ENCODE assay signal across 1 cellular context in the genomic region with DNA sequence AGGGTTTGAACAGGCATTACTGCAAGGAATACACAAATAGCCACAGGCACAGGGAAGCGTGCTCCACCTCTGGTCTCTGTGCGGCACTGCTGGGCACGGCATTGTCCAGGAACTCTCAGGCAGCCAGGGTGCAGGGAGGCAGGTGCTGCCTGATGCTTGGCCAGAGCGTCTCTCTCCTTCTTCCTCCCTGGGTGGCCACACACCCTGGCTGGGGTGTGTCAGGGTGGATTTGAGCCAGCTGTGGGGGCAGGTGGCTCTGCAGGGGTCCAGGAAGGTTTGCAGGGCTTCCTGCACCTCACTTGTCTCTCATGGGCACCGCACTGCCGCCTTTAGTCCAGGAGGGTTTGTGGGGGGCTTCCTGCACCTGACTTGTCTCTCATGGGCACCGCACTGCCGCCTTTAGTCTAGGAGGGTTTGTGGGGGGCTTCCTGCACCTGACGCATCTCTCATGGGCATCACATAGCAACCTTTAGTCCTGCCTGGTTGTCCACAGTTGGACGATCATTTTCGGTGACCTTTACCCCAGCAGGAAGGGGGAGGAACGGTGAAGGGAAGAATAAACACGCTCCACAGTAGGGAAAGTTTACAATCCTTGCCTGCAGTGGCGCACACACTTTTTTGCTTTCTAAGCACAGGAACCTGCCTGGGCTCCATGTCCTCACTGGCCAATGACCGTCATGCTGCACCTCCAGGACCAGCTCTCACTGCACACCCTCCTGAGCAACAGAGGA.
TF ChIP-seq lines count a peak whose summit lies in the region.

No MANE protein-coding gene starts in this region.

TF ChIP-seq in HepG2, 621 proteins besides CTCF, POLR2A, EP300 and RAD21 (continued from another document and continues in another):
- TF ChIP-seq, protein P1, sequence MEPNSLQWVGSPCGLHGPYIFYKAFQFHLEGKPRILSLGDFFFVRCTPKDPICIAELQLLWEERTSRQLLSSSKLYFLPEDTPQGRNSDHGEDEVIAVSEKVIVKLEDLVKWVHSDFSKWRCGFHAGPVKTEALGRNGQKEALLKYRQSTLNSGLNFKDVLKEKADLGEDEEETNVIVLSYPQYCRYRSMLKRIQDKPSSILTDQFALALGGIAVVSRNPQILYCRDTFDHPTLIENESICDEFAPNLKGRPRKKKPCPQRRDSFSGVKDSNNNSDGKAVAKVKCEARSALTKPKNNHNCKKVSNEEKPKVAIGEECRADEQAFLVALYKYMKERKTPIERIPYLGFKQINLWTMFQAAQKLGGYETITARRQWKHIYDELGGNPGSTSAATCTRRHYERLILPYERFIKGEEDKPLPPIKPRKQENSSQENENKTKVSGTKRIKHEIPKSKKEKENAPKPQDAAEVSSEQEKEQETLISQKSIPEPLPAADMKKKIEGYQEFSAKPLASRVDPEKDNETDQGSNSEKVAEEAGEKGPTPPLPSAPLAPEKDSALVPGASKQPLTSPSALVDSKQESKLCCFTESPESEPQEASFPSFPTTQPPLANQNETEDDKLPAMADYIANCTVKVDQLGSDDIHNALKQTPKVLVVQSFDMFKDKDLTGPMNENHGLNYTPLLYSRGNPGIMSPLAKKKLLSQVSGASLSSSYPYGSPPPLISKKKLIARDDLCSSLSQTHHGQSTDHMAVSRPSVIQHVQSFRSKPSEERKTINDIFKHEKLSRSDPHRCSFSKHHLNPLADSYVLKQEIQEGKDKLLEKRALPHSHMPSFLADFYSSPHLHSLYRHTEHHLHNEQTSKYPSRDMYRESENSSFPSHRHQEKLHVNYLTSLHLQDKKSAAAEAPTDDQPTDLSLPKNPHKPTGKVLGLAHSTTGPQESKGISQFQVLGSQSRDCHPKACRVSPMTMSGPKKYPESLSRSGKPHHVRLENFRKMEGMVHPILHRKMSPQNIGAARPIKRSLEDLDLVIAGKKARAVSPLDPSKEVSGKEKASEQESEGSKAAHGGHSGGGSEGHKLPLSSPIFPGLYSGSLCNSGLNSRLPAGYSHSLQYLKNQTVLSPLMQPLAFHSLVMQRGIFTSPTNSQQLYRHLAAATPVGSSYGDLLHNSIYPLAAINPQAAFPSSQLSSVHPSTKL (CRISPR knock-in tag; IDR thresholded peaks at IDR 0.05), result peak; percentile 51; the same call in 1 of the 2 replicates
- no peak for TF ChIP-seq SOX13 (IDR thresholded peaks at IDR 0.05)
- peak in 1 of 2 experiments; percentile 32; a peak in 1 of 4 replicates for TF ChIP-seq SOX13 (CRISPR knock-in tag; conservative IDR thresholded peaks at IDR 0.05 in 1 of 2, IDR thresholded peaks at IDR 0.05 in 1 of 2)
- no peak for TF ChIP-seq ZSCAN9 (CRISPR knock-in tag; IDR thresholded peaks at IDR 0.05; ENCODE audit: borderline replicate concordance)
- TF ChIP-seq, protein P2, sequence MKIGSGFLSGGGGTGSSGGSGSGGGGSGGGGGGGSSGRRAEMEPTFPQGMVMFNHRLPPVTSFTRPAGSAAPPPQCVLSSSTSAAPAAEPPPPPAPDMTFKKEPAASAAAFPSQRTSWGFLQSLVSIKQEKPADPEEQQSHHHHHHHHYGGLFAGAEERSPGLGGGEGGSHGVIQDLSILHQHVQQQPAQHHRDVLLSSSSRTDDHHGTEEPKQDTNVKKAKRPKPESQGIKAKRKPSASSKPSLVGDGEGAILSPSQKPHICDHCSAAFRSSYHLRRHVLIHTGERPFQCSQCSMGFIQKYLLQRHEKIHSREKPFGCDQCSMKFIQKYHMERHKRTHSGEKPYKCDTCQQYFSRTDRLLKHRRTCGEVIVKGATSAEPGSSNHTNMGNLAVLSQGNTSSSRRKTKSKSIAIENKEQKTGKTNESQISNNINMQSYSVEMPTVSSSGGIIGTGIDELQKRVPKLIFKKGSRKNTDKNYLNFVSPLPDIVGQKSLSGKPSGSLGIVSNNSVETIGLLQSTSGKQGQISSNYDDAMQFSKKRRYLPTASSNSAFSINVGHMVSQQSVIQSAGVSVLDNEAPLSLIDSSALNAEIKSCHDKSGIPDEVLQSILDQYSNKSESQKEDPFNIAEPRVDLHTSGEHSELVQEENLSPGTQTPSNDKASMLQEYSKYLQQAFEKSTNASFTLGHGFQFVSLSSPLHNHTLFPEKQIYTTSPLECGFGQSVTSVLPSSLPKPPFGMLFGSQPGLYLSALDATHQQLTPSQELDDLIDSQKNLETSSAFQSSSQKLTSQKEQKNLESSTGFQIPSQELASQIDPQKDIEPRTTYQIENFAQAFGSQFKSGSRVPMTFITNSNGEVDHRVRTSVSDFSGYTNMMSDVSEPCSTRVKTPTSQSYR (CRISPR knock-in tag; IDR thresholded peaks at IDR 0.05; ENCODE audit: borderline replicate concordance), result peak; percentile 88
- no peak for TF ChIP-seq ZNF839 (CRISPR knock-in tag; IDR thresholded peaks at IDR 0.05; ENCODE audit: borderline replicate concordance)
- TF ChIP-seq MEIS2 (CRISPR knock-in tag; IDR thresholded peaks at IDR 0.05), result 0 out of 2 replicates have a peak, but pooled peaks have one; percentile 29
- TF ChIP-seq TBL1XR1 (IDR thresholded peaks at IDR 0.05; ENCODE audit: borderline replicate concordance, low read length, partially characterized antibody), result peak; percentile 29
- TF ChIP-seq, protein P3, sequence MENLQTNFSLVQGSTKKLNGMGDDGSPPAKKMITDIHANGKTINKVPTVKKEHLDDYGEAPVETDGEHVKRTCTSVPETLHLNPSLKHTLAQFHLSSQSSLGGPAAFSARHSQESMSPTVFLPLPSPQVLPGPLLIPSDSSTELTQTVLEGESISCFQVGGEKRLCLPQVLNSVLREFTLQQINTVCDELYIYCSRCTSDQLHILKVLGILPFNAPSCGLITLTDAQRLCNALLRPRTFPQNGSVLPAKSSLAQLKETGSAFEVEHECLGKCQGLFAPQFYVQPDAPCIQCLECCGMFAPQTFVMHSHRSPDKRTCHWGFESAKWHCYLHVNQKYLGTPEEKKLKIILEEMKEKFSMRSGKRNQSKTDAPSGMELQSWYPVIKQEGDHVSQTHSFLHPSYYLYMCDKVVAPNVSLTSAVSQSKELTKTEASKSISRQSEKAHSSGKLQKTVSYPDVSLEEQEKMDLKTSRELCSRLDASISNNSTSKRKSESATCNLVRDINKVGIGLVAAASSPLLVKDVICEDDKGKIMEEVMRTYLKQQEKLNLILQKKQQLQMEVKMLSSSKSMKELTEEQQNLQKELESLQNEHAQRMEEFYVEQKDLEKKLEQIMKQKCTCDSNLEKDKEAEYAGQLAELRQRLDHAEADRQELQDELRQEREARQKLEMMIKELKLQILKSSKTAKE (CRISPR knock-in tag; IDR thresholded peaks at IDR 0.05; ENCODE audit: borderline replicate concordance), result peak; percentile 32; the same call in 1 of the 2 replicates
- TF ChIP-seq BCL6 (CRISPR knock-in tag; IDR thresholded peaks at IDR 0.05), result peak; percentile 99
- no peak for TF ChIP-seq THAP11 (CRISPR knock-in tag; IDR thresholded peaks at IDR 0.05)
- TF ChIP-seq ZNF605 (CRISPR knock-in tag; IDR thresholded peaks at IDR 0.05), result 0 out of 2 replicates have a peak, but pooled peaks have one; percentile 32
- TF ChIP-seq, protein P4, sequence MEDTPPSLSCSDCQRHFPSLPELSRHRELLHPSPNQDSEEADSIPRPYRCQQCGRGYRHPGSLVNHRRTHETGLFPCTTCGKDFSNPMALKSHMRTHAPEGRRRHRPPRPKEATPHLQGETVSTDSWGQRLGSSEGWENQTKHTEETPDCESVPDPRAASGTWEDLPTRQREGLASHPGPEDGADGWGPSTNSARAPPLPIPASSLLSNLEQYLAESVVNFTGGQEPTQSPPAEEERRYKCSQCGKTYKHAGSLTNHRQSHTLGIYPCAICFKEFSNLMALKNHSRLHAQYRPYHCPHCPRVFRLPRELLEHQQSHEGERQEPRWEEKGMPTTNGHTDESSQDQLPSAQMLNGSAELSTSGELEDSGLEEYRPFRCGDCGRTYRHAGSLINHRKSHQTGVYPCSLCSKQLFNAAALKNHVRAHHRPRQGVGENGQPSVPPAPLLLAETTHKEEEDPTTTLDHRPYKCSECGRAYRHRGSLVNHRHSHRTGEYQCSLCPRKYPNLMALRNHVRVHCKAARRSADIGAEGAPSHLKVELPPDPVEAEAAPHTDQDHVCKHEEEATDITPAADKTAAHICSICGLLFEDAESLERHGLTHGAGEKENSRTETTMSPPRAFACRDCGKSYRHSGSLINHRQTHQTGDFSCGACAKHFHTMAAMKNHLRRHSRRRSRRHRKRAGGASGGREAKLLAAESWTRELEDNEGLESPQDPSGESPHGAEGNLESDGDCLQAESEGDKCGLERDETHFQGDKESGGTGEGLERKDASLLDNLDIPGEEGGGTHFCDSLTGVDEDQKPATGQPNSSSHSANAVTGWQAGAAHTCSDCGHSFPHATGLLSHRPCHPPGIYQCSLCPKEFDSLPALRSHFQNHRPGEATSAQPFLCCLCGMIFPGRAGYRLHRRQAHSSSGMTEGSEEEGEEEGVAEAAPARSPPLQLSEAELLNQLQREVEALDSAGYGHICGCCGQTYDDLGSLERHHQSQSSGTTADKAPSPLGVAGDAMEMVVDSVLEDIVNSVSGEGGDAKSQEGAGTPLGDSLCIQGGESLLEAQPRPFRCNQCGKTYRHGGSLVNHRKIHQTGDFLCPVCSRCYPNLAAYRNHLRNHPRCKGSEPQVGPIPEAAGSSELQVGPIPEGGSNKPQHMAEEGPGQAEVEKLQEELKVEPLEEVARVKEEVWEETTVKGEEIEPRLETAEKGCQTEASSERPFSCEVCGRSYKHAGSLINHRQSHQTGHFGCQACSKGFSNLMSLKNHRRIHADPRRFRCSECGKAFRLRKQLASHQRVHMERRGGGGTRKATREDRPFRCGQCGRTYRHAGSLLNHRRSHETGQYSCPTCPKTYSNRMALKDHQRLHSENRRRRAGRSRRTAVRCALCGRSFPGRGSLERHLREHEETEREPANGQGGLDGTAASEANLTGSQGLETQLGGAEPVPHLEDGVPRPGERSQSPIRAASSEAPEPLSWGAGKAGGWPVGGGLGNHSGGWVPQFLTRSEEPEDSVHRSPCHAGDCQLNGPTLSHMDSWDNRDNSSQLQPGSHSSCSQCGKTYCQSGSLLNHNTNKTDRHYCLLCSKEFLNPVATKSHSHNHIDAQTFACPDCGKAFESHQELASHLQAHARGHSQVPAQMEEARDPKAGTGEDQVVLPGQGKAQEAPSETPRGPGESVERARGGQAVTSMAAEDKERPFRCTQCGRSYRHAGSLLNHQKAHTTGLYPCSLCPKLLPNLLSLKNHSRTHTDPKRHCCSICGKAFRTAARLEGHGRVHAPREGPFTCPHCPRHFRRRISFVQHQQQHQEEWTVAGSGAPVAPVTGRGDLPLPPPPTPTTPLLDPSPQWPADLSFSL (CRISPR knock-in tag; IDR thresholded peaks at IDR 0.05), result peak; percentile 64
- TF ChIP-seq, protein P5, sequence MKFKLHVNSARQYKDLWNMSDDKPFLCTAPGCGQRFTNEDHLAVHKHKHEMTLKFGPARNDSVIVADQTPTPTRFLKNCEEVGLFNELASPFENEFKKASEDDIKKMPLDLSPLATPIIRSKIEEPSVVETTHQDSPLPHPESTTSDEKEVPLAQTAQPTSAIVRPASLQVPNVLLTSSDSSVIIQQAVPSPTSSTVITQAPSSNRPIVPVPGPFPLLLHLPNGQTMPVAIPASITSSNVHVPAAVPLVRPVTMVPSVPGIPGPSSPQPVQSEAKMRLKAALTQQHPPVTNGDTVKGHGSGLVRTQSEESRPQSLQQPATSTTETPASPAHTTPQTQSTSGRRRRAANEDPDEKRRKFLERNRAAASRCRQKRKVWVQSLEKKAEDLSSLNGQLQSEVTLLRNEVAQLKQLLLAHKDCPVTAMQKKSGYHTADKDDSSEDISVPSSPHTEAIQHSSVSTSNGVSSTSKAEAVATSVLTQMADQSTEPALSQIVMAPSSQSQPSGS (CRISPR knock-in tag; IDR thresholded peaks at IDR 0.05), result 0 out of 2 replicates have a peak, but pooled peaks have one; percentile 45
- TF ChIP-seq, protein P6, sequence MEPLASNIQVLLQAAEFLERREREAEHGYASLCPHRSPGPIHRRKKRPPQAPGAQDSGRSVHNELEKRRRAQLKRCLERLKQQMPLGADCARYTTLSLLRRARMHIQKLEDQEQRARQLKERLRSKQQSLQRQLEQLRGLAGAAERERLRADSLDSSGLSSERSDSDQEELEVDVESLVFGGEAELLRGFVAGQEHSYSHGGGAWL (CRISPR knock-in tag; IDR thresholded peaks at IDR 0.05), result no peak
- TF ChIP-seq HNRNPLL (IDR thresholded peaks at IDR 0.05; ENCODE audit: low read depth, low read length, poor library complexity, severe bottlenecking), result peak; percentile 22
- no peak for TF ChIP-seq EHMT2 (IDR thresholded peaks at IDR 0.05; ENCODE audit: borderline replicate concordance, low read depth, low read length)
- TF ChIP-seq MXI1 (IDR thresholded peaks at IDR 0.05; ENCODE audit: borderline replicate concordance, low read depth, low read length), result peak; percentile 15; the same call in 1 of the 3 replicates
- TF ChIP-seq HDAC2 (CRISPR knock-in tag; IDR thresholded peaks at IDR 0.05), result peak; percentile 36; the same call in 1 of the 2 replicates
- TF ChIP-seq FOXO1 (CRISPR knock-in tag; IDR thresholded peaks at IDR 0.05), result peak; percentile 85
- TF ChIP-seq, protein P7, sequence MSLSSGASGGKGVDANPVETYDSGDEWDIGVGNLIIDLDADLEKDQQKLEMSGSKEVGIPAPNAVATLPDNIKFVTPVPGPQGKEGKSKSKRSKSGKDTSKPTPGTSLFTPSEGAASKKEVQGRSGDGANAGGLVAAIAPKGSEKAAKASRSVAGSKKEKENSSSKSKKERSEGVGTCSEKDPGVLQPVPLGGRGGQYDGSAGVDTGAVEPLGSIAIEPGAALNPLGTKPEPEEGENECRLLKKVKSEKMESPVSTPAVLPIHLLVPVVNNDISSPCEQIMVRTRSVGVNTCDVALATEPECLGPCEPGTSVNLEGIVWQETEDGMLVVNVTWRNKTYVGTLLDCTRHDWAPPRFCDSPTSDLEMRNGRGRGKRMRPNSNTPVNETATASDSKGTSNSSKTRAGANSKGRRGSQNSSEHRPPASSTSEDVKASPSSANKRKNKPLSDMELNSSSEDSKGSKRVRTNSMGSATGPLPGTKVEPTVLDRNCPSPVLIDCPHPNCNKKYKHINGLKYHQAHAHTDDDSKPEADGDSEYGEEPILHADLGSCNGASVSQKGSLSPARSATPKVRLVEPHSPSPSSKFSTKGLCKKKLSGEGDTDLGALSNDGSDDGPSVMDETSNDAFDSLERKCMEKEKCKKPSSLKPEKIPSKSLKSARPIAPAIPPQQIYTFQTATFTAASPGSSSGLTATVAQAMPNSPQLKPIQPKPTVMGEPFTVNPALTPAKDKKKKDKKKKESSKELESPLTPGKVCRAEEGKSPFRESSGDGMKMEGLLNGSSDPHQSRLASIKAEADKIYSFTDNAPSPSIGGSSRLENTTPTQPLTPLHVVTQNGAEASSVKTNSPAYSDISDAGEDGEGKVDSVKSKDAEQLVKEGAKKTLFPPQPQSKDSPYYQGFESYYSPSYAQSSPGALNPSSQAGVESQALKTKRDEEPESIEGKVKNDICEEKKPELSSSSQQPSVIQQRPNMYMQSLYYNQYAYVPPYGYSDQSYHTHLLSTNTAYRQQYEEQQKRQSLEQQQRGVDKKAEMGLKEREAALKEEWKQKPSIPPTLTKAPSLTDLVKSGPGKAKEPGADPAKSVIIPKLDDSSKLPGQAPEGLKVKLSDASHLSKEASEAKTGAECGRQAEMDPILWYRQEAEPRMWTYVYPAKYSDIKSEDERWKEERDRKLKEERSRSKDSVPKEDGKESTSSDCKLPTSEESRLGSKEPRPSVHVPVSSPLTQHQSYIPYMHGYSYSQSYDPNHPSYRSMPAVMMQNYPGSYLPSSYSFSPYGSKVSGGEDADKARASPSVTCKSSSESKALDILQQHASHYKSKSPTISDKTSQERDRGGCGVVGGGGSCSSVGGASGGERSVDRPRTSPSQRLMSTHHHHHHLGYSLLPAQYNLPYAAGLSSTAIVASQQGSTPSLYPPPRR (CRISPR knock-in tag; IDR thresholded peaks at IDR 0.05; ENCODE audit: borderline replicate concordance), result 0 out of 2 replicates have a peak, but pooled peaks have one; percentile 16
- TF ChIP-seq SOX6 (IDR thresholded peaks at IDR 0.05), result no peak
- TF ChIP-seq SOX6 (CRISPR knock-in tag; IDR thresholded peaks at IDR 0.05), result 0 out of 2 replicates have a peak, but pooled peaks have one; percentile 25
- TF ChIP-seq, protein P8, sequence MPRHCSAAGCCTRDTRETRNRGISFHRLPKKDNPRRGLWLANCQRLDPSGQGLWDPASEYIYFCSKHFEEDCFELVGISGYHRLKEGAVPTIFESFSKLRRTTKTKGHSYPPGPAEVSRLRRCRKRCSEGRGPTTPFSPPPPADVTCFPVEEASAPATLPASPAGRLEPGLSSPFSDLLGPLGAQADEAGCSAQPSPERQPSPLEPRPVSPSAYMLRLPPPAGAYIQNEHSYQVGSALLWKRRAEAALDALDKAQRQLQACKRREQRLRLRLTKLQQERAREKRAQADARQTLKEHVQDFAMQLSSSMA (CRISPR knock-in tag; IDR thresholded peaks at IDR 0.05), result 0 out of 2 replicates have a peak, but pooled peaks have one; percentile 55
